Comparison of ENCODE assay signal across 1 cellular context in the genomic region with DNA sequence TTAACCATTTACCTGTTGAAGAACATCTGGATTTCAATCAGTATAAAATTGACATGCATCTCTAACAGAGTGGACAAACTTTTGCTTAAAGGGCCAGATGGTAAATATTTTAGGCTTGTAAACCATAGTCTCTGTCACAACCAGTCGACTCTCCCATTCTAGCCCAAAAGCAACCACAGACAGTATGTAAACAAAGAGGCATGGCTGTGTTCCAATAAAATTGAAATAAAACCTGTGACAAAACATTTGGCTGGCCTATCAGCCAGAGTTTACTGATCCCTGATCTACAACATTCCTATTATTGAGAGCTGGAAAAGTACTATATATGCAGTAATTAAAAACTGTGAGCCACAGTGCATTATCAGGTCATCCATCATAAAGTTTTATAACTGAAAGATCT.
TF ChIP-seq lines count a peak whose summit lies in the region.

No MANE protein-coding gene starts in this region.

TF ChIP-seq in GM12878, 131 proteins besides CTCF, POLR2A, EP300 and RAD21:
- TF ChIP-seq SP1 (IDR thresholded peaks at IDR 0.05; ENCODE audit: low read depth, low read length) (no peak), NFYA (IDR thresholded peaks at IDR 0.05; ENCODE audit: borderline replicate concordance, low read depth, low read length) (no peak), ZNF592 (IDR thresholded peaks at IDR 0.05) (no peak), CBFB (IDR thresholded peaks at IDR 0.05; ENCODE audit: low read depth) (no peak), SUPT20H (IDR thresholded peaks at IDR 0.05; ENCODE audit: borderline replicate concordance, control insufficient read depth, low read depth, low read length) (no peak), RFX5 (IDR thresholded peaks at IDR 0.05; ENCODE audit: low read depth, low read length) (no peak)
